In the genomic region with DNA sequence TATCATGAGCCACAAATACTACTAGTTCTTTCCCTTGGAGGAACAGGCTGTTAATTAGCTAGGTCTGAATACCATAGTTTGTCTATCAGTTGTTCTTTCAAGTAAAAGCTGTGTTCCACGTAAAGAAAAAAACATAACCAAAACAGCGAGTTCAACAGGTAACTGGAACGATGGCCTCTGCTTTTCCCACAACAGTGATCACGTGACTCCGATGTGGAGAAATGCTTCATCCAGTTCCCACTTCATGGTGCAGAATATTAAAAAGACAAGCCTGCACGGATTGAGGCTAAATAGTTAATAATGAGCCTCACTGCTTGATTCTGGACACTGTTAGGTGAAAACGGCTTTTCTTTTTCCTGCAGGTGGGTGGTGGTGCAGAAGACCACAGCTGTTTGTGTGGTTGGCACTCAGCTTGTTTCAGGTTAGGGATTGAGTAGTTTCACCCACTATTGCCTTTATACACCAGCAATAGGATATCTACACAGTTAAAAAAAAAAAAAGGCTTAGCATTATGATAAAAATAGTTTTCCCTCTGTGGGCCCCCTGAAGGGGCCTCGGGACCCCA, we compare ENCODE assay signal across 26 cellular contexts.
"Had no signal": no experiment of that assay in that cellular context is flagged by ENCODE, and none has a peak within 500 bp of the region (broad histone marks: within the 10 kb centered on the region; RNA-seq: fewer than 3 reads in every experiment).

No MANE protein-coding gene starts in this region.

- H3K27me3 ChIP-seq: hepatocyte, sigmoid colon, testis, vagina had no signal

- H3K4me3 Mint-ChIP-seq: endodermal cell; naive B cell; stimulated activated naive B cell treated with anti-CD40 and anti-IgM and Interleukin-4, amounts not matched to agents 10 μg/mL and 1 μg/mL and 100 μg/mL, for 72 hours; stimulated activated naive CD8-positive, alpha-beta T cell treated with anti-CD3 and anti-CD28 coated beads, Interleukin-15, amount 100 ng/mL, for 72 hours had no signal

- DNase-seq: effector CD4-positive, alpha-beta T cell; endodermal cell; erythroblast; foreskin melanocyte; kidney; left cardiac atrium; left ventricle myocardium inferior; lower lobe of right lung; mesenchymal stem cell; midbrain; naive B cell; occipital lobe; psoas muscle; sigmoid colon; stimulated activated CD4-positive, alpha-beta T cell treated with anti-CD3 and anti-CD28 coated beads, Interleukin-2, amount 100 ng/mL, for 24 hours; stimulated activated CD4-positive, alpha-beta T cell treated with anti-CD3 and anti-CD28 coated beads, Interleukin-4, amount 100 ng/mL, for 4 hours; stimulated activated naive B cell treated with anti-CD40 and anti-IgM and Interleukin-4, amounts not matched to agents 10 μg/mL and 1 μg/mL and 100 μg/mL, for 72 hours; stimulated activated naive CD8-positive, alpha-beta T cell treated with anti-CD3 and anti-CD28 coated beads, Interleukin-15, amount 100 ng/mL, for 72 hours; testis; upper lobe of right lung had no signal

- ATAC-seq: left cardiac atrium; lower lobe of right lung; psoas muscle; stimulated activated naive B cell treated with anti-CD40 and anti-IgM and Interleukin-4, amounts not matched to agents 10 μg/mL and 1 μg/mL and 100 μg/mL, for 72 hours; stimulated activated naive CD8-positive, alpha-beta T cell treated with anti-CD3 and anti-CD28 coated beads, Interleukin-15, amount 100 ng/mL, for 72 hours; upper lobe of right lung had no signal

- H3K9me3 Mint-ChIP-seq: endodermal cell; naive B cell; stimulated activated naive B cell treated with anti-CD40 and anti-IgM and Interleukin-4, amounts not matched to agents 10 μg/mL and 1 μg/mL and 100 μg/mL, for 72 hours; stimulated activated naive CD8-positive, alpha-beta T cell treated with anti-CD3 and anti-CD28 coated beads, Interleukin-15, amount 100 ng/mL, for 72 hours had no signal

- H3K4me1 Mint-ChIP-seq: naive B cell; stimulated activated naive B cell treated with anti-CD40 and anti-IgM and Interleukin-4, amounts not matched to agents 10 μg/mL and 1 μg/mL and 100 μg/mL, for 72 hours; stimulated activated naive CD8-positive, alpha-beta T cell treated with anti-CD3 and anti-CD28 coated beads, Interleukin-15, amount 100 ng/mL, for 72 hours had no signal

- H3K36me3 Mint-ChIP-seq: naive B cell; stimulated activated naive B cell treated with anti-CD40 and anti-IgM and Interleukin-4, amounts not matched to agents 10 μg/mL and 1 μg/mL and 100 μg/mL, for 72 hours had no signal

- H2AFZ ChIP-seq: hepatocyte, parathyroid adenoma had no signal

- H3K4me2 ChIP-seq: hepatocyte had no signal

- H3K79me2 ChIP-seq: hepatocyte, parathyroid adenoma had no signal

- H3K4me3 ChIP-seq: coronary artery, hepatocyte, left ventricle myocardium inferior, lower lobe of right lung, psoas muscle, sigmoid colon, skin epidermis, testis, tibial nerve, upper lobe of right lung, vagina had no signal

- H3K4me1 ChIP-seq: parathyroid adenoma, psoas muscle, testis, upper lobe of right lung, vagina had no signal

- H3K27ac ChIP-seq: coronary artery, hepatocyte, left ventricle myocardium inferior, lower lobe of right lung, parathyroid adenoma, psoas muscle, sigmoid colon, skin epidermis, testis, tibial nerve, upper lobe of right lung, vagina had no signal

- H3K36me3 ChIP-seq: left ventricle myocardium inferior, lower lobe of right lung, sigmoid colon, tibial nerve, upper lobe of right lung, vagina had no signal

- H3K9ac ChIP-seq: parathyroid adenoma had no signal

- H3K9me3 ChIP-seq: left ventricle myocardium inferior, lower lobe of right lung, psoas muscle, sigmoid colon, testis, tibial nerve, upper lobe of right lung, vagina had no signal

- H3K27ac Mint-ChIP-seq: endodermal cell; naive B cell; stimulated activated naive B cell treated with anti-CD40 and anti-IgM and Interleukin-4, amounts not matched to agents 10 μg/mL and 1 μg/mL and 100 μg/mL, for 72 hours; stimulated activated naive CD8-positive, alpha-beta T cell treated with anti-CD3 and anti-CD28 coated beads, Interleukin-15, amount 100 ng/mL, for 72 hours had no signal
